Comparison of ENCODE assay signal across 23 cellular contexts in genomic region chr7:155255660-155256059, GRCh38.
"Had no signal": no experiment of that assay in that cellular context is flagged by ENCODE, and none has a peak within 500 bp of the region (broad histone marks: within the 10 kb centered on the region; RNA-seq: fewer than 3 reads in every experiment).

No MANE protein-coding gene starts in this region.

- DNase-seq: activated B cell treated with CpG ODN at 0.5 μM for 24 hours; activated CD4-positive, alpha-beta memory T cell treated with anti-CD3 and anti-CD28 coated beads, Interleukin-2, amount 10 ng/mL, durations not matched to agents 7 days and 5 days; activated CD4-positive, alpha-beta T cell treated with anti-CD3 and anti-CD28 coated beads for 4 hours; activated effector memory CD4-positive, alpha-beta T cell treated with Interleukin-2 at 50 U/mL for 16 hours; activated naive CD4-positive, alpha-beta T cell treated with anti-CD3 and anti-CD28 coated beads, Interleukin-2, amount 10 ng/mL, durations not matched to agents 7 days and 5 days; brain microvascular endothelial cell; dorsolateral prefrontal cortex; effector memory CD8-positive, alpha-beta T cell; gastrocnemius medialis; left ventricle myocardium superior; mammary epithelial cell; ovary; right cardiac atrium; stimulated activated CD4-positive, alpha-beta T cell treated with anti-CD3 and anti-CD28 coated beads, Interleukin-12 subunit alpha, Interleukin-12 subunit beta, amount 100 ng/mL, for 4 hours; T-helper 9 cell; testis; trophoblast cell had no signal

- H3K36me3 ChIP-seq: ascending aorta, brain microvascular endothelial cell, esophagus muscularis mucosa, gastrocnemius medialis, neutrophil, ovary, vagina had no signal

- H3K27ac Mint-ChIP-seq: activated B cell treated with CpG ODN at 0.5 μM for 24 hours; activated CD4-positive, alpha-beta memory T cell treated with anti-CD3 and anti-CD28 coated beads, Interleukin-2, amount 10 ng/mL, durations not matched to agents 7 days and 5 days; activated naive CD4-positive, alpha-beta T cell treated with anti-CD3 and anti-CD28 coated beads, Interleukin-2, amount 10 ng/mL, durations not matched to agents 7 days and 5 days; effector memory CD8-positive, alpha-beta T cell had no signal

- H3K27ac ChIP-seq: ascending aorta, brain microvascular endothelial cell, dorsolateral prefrontal cortex, esophagus muscularis mucosa, gastrocnemius medialis, neutrophil, ovary, testis, vagina had no signal

- H3K36me3 Mint-ChIP-seq: activated naive CD4-positive, alpha-beta T cell treated with anti-CD3 and anti-CD28 coated beads, Interleukin-2, amount 10 ng/mL, durations not matched to agents 7 days and 5 days had no signal

- H3K9me3 Mint-ChIP-seq: activated B cell treated with CpG ODN at 0.5 μM for 24 hours; activated CD4-positive, alpha-beta memory T cell treated with anti-CD3 and anti-CD28 coated beads, Interleukin-2, amount 10 ng/mL, durations not matched to agents 7 days and 5 days; activated naive CD4-positive, alpha-beta T cell treated with anti-CD3 and anti-CD28 coated beads, Interleukin-2, amount 10 ng/mL, durations not matched to agents 7 days and 5 days; central memory CD8-positive, alpha-beta T cell; effector memory CD8-positive, alpha-beta T cell; nephron had no signal

- H3K4me3 ChIP-seq: ascending aorta, dorsolateral prefrontal cortex, esophagus muscularis mucosa, gastrocnemius medialis, ovary, testis, vagina had no signal

- H3K4me1 Mint-ChIP-seq: activated B cell treated with CpG ODN at 0.5 μM for 24 hours; activated naive CD4-positive, alpha-beta T cell treated with anti-CD3 and anti-CD28 coated beads, Interleukin-2, amount 10 ng/mL, durations not matched to agents 7 days and 5 days had no signal

- H3K4me3 Mint-ChIP-seq: activated B cell treated with CpG ODN at 0.5 μM for 24 hours; activated CD4-positive, alpha-beta memory T cell treated with anti-CD3 and anti-CD28 coated beads, Interleukin-2, amount 10 ng/mL, durations not matched to agents 7 days and 5 days; activated naive CD4-positive, alpha-beta T cell treated with anti-CD3 and anti-CD28 coated beads, Interleukin-2, amount 10 ng/mL, durations not matched to agents 7 days and 5 days; central memory CD8-positive, alpha-beta T cell; effector memory CD8-positive, alpha-beta T cell; nephron had no signal

- H3K27me3 ChIP-seq: ascending aorta, gastrocnemius medialis, neutrophil, ovary, testis, vagina had no signal

- H3K9me3 ChIP-seq: ascending aorta, esophagus muscularis mucosa, gastrocnemius medialis, neutrophil, ovary, testis, vagina had no signal

- ATAC-seq: effector memory CD8-positive, alpha-beta T cell; gastrocnemius medialis; left ventricle myocardium superior; right cardiac atrium had no signal
